Comparison of ENCODE assay signal across 1 cellular context in the genomic region with DNA sequence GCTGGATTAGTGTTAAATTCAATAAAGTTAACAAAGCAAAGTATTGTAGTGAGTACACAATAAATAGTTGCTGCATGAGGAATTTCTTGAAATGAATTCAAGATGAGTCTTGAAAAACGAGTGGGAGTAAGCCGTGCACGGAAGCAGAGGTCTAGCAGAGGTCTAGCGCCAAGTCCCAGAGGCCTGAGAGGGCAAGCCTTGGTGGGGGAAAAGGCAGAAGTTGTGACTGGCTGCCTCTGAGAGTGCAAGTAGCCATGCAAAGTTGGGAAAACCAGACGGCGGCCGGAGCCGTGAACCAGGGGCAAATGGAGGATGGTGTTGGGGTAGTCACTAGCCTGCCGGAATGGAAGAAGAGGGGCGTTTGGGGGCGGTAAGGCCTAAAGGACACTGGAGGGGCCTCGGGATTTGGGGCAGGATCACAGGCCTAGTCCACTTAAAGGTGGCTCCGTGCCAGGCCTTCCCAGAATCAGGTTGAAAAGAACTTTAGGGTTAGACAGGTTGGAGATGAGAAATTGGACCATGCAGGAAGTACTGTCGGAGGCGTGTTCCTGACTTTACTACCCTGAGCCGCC.
TF ChIP-seq lines count a peak whose summit lies in the region.

No MANE protein-coding gene starts in this region.

TF ChIP-seq in H1, 55 proteins besides CTCF, POLR2A, EP300 and RAD21:
- no peak for TF ChIP-seq CTBP2 (IDR thresholded peaks at IDR 0.05; ENCODE audit: borderline replicate concordance, insufficient read depth, insufficient read length, low read length)
- TF ChIP-seq YY1 (IDR thresholded peaks at IDR 0.05; ENCODE audit: low read depth, low read length), result no peak
- TF ChIP-seq BRCA1 (IDR thresholded peaks at IDR 0.05; ENCODE audit: low read depth, low read length), result no peak
- no peak for TF ChIP-seq BACH1 (IDR thresholded peaks at IDR 0.05; ENCODE audit: low read length)
- TF ChIP-seq CREB1 (IDR thresholded peaks at IDR 0.05), result 0 out of 2 replicates have a peak, but pooled peaks have one; percentile 20
- no peak for TF ChIP-seq ASH2L (IDR thresholded peaks at IDR 0.05; ENCODE audit: low read length)
- TF ChIP-seq KDM5A (IDR thresholded peaks at IDR 0.05; ENCODE audit: low read length), result no peak
- no peak for TF ChIP-seq TAF1 (IDR thresholded peaks at IDR 0.05; ENCODE audit: low read depth, low read length)
- TF ChIP-seq EGR1 (IDR thresholded peaks at IDR 0.05; ENCODE audit: borderline replicate concordance, low read depth, low read length), result peak; percentile 72; the same call in 1 of the 2 replicates
TF ChIP-seq in H1: peak in this region for 2.
